Comparison of ENCODE assay signal across 10 cellular contexts in the genomic region with DNA sequence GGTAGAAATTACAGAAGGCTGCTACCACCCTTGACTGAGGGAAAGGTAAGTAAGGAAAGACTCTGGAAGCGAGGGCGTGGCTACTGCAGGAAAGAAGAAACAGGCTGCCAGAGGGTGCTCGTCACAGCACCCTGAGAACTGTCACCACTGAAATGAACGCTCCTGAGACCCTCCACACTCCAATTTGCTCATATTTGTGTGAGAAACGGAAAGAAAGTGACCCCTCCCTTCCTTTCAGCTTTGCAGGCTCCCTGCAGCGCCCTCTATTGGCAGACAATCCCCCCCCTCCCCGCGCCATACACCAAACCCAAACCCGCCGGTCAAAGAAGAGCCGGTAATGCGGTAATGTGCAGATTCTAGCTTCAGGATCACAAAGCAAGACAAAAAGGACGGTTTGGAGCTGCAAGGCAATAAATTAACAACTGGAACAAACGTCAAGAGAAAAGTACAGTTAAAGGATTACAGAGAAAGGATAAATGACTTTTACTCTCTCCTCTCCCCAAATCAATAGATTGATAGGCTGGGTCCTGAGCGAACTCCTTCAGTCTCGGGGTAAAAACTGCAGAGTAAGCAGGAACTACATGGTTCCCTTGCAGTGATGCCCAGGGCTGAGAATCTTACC. TPM values are rescaled to one million over a fixed set of nuclear protein-coding genes. Genes with fewer than 3 reads are reported as not detected.
DNase-seq lines count a peak whose midpoint lies in the region; ATAC-seq and TF ChIP-seq lines count a peak whose summit lies in the region.
"Had no signal": no experiment of that assay in that cellular context is flagged by ENCODE, and none has a peak within 500 bp of the region (broad histone marks: within the 10 kb centered on the region; RNA-seq: fewer than 3 reads in every experiment).

No MANE protein-coding gene starts in this region.

- H3K9me3 Mint-ChIP-seq in endodermal cell (no peaks in the 10 kb centered on the region), memory B cell (no peaks in the 10 kb centered on the region)
- H3K9me3 Mint-ChIP-seq: activated T-cell treated with anti-CD3 and anti-CD28 coated beads, Interleukin-2, amount 50 U/mL, for 4 hours; CD8-positive, alpha-beta T cell had no signal

- CTCF ChIA-PET in SK-N-SH (lab: Yijun Ruan, JAX): interaction anchor here (0.5 to 3.6 kb wide), 23 partner anchors 9 to 342 kb away, joined by 3 to 24 read pairs (median 4); no protein-coding TSS in a partner anchor

- H3K4me2 ChIP-seq in SK-N-SH: no peak overlapping the region

- TF ChIP-seq EP300 in SK-N-SH (IDR thresholded peaks at IDR 0.05; ENCODE audit: borderline replicate concordance in 1 of 2, low read depth in 1 of 2, low read length in 1 of 2): no peak

- H3K27ac Mint-ChIP-seq in endodermal cell (no peak overlapping the region), memory B cell (no peak overlapping the region)
- H3K27ac Mint-ChIP-seq: CD8-positive, alpha-beta T cell had no signal

- ATAC-seq in memory B cell (ENCODE audit: low read depth) (peak; percentile 45), GM18520 (IDR thresholded peaks at IDR 0.05; ENCODE audit: unreplicated experiment) (no peak)
- ATAC-seq: CD8-positive, alpha-beta T cell had no signal

- H3K27me3 ChIP-seq in SK-N-SH (ENCODE audit: insufficient read depth): no peaks in the 10 kb centered on the region
- no peaks in the 10 kb centered on the region for H3K27me3 ChIP-seq in endodermal cell (ENCODE audit: control insufficient read depth, insufficient read depth, low read length, poor library complexity, severe bottlenecking)
- peaks cover 0 to 7% (median 0%) of the 10 kb centered on the region in 5 donors for H3K27me3 ChIP-seq in subcutaneous abdominal adipose tissue (ENCODE audit: control insufficient read depth in 5 of 5, insufficient read depth in 4 of 5, low read length in 5 of 5)

- H3K4me1 Mint-ChIP-seq in endodermal cell (peaks cover 15% of the 10 kb centered on the region), memory B cell (peaks cover 9% of the 10 kb centered on the region)

- POLR2A ChIA-PET in SK-N-SH (lab: Yijun Ruan, JAX): no interaction called here

- H4K20me1 ChIP-seq in SK-N-SH (ENCODE audit: insufficient read depth): no peaks in the 10 kb centered on the region

- H3F3A ChIP-seq in SK-N-SH (replicated peaks; ENCODE audit: insufficient read depth): no peaks in the 10 kb centered on the region

- WGBS in SK-N-SH (ENCODE audit: low lambda C conversion rate): 71% methylated on average over 16 of the region's 16 CpGs
- WGBS in endodermal cell (ENCODE audit: insufficient coverage in 1 of 2, insufficient read length in 1 of 2), 2 experiments: 42 to 56% methylated on average over 8 to 16 of the region's 16 CpGs

- peaks cover 3% of the 10 kb centered on the region; the same call in 1 of the 2 replicates for H3K79me2 ChIP-seq in SK-N-SH (ENCODE audit: insufficient read depth)

- TF ChIP-seq CTCF in SK-N-SH (IDR thresholded peaks at IDR 0.05) (peak; percentile 65), endodermal cell (conservative IDR thresholded peaks at IDR 0.05) (peak; percentile 90)

- no peak overlapping the region for H3K9ac ChIP-seq in SK-N-SH
- no peak overlapping the region for H3K9ac ChIP-seq in endodermal cell (ENCODE audit: extremely low read depth, low read length, poor library complexity, severe bottlenecking)
- H3K9ac ChIP-seq in subcutaneous abdominal adipose tissue (ENCODE audit: low read length in 5 of 5): peak overlapping the region in 2 of 5 donors; percentile 21 to 30

- DNase-seq in NCI-H82 (lab: John Stamatoyannopoulos, UW) (peak; percentile 9), NCI-H82 treated with DMSO at 0.1 percent for 48 hours (lab: John Stamatoyannopoulos, UW; ENCODE audit: unreplicated experiment) (no peak), SK-N-SH (peak; percentile 74), endodermal cell (peak; percentile 94), memory B cell (ENCODE audit: low spot score in 2 of 2) (peak in 1 of 2 donors; percentile 45), GM19238 (ENCODE audit: insufficient read length, low spot score) (no peak)
- DNase-seq: activated T-cell treated with anti-CD3 and anti-CD28 coated beads, Interleukin-2, amount 50 U/mL, for 4 hours had no signal

- no peak overlapping the region for H2AFZ ChIP-seq in SK-N-SH (ENCODE audit: low read depth)

- H3K27me3 Mint-ChIP-seq in endodermal cell (ENCODE audit: insufficient read depth) (no peaks in the 10 kb centered on the region), memory B cell (no peaks in the 10 kb centered on the region)

- H3K9me2 ChIP-seq in SK-N-SH: no peaks in the 10 kb centered on the region

- TF ChIP-seq RAD21 in SK-N-SH (IDR thresholded peaks at IDR 0.05; ENCODE audit: low read length): peak; percentile 55

- H3K9me3 ChIP-seq in SK-N-SH (no peaks in the 10 kb centered on the region), endodermal cell (ENCODE audit: control insufficient read depth, low read length) (peaks cover 7% of the 10 kb centered on the region), subcutaneous abdominal adipose tissue (ENCODE audit: control insufficient read depth in 5 of 5, low read length in 5 of 5) (no peaks in the 10 kb centered on the region)

- H3K4me3 ChIP-seq in SK-N-SH (ENCODE audit: low read depth in 2 of 2, low read length in 1 of 2) (peak overlapping the region in 1 of 2 experiments; percentile 33; a peak in 1 of 4 replicates), endodermal cell (ENCODE audit: low read length) (peak overlapping the region; percentile 28), subcutaneous abdominal adipose tissue (ENCODE audit: low read depth in 1 of 5, low read length in 5 of 5) (peak overlapping the region; percentile 23 to 62 (median 50))

- H3K36me3 ChIP-seq in SK-N-SH (replicated peaks in 1 of 2; ENCODE audit: control insufficient read depth in 1 of 2, insufficient read depth in 2 of 2, low read length in 1 of 2) (peaks cover 0 to 29% of the 10 kb centered on the region in 2 experiments), endodermal cell (ENCODE audit: control insufficient read depth, insufficient read depth, low read length) (no peaks in the 10 kb centered on the region), subcutaneous abdominal adipose tissue (ENCODE audit: control insufficient read depth in 5 of 5, insufficient read depth in 5 of 5, low read length in 5 of 5) (no peaks in the 10 kb centered on the region)

- H3K27ac ChIP-seq in SK-N-SH (ENCODE audit: low read depth in 2 of 2, low read length in 1 of 2) (no peak overlapping the region), endodermal cell (ENCODE audit: low read depth, low read length) (no peak overlapping the region), subcutaneous abdominal adipose tissue (ENCODE audit: low read depth, low read length) (no peak overlapping the region)

- H3K4me1 ChIP-seq in SK-N-SH (ENCODE audit: control insufficient read depth in 1 of 2, insufficient read depth in 2 of 2, low read depth in 1 of 2, low read length in 1 of 2): no peaks in the 10 kb centered on the region
- H3K4me1 ChIP-seq in endodermal cell (ENCODE audit: control insufficient read depth, insufficient read depth, low read length): peaks cover 4% of the 10 kb centered on the region
- H3K4me1 ChIP-seq in subcutaneous abdominal adipose tissue (ENCODE audit: control insufficient read depth in 5 of 5, insufficient read depth in 5 of 5, low read length in 5 of 5): peaks cover 0 to 10% (median 7%) of the 10 kb centered on the region in 5 donors

- peaks cover 30% of the 10 kb centered on the region for H3K36me3 Mint-ChIP-seq in endodermal cell (ENCODE audit: low read depth)
- no peaks in the 10 kb centered on the region for H3K36me3 Mint-ChIP-seq in memory B cell
- H3K36me3 Mint-ChIP-seq: CD8-positive, alpha-beta T cell had no signal

- peak overlapping the region; percentile 39 for H3K4me3 Mint-ChIP-seq in endodermal cell
- H3K4me3 Mint-ChIP-seq in memory B cell: peak overlapping the region; percentile 36
- H3K4me3 Mint-ChIP-seq: activated T-cell treated with anti-CD3 and anti-CD28 coated beads, Interleukin-2, amount 50 U/mL, for 4 hours; CD8-positive, alpha-beta T cell had no signal

TF ChIP-seq in SK-N-SH, 30 proteins besides CTCF, POLR2A, EP300 and RAD21:
- TF ChIP-seq, protein P1, sequence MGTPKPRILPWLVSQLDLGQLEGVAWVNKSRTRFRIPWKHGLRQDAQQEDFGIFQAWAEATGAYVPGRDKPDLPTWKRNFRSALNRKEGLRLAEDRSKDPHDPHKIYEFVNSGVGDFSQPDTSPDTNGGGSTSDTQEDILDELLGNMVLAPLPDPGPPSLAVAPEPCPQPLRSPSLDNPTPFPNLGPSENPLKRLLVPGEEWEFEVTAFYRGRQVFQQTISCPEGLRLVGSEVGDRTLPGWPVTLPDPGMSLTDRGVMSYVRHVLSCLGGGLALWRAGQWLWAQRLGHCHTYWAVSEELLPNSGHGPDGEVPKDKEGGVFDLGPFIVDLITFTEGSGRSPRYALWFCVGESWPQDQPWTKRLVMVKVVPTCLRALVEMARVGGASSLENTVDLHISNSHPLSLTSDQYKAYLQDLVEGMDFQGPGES (IDR thresholded peaks at IDR 0.05; ENCODE audit: low read depth, low read length): no peak
- TF ChIP-seq JUND (IDR thresholded peaks at IDR 0.05) (no peak), TAF1 (IDR thresholded peaks at IDR 0.05; ENCODE audit: borderline replicate concordance, low read depth, low read length) (no peak), POLR2AphosphoS5 (IDR thresholded peaks at IDR 0.05; ENCODE audit: low read depth, low read length) (no peak), TCF12 (IDR thresholded peaks at IDR 0.05) (no peak)

RNA-seq across cellular contexts. Expression of a gene that starts 47.7 kb away (rescaled TPM):
- 14.7 and 16.6 TPM in 2 replicates for polyA plus RNA-seq in SK-N-SH (2012; rRNA removed)
- polyA plus RNA-seq in SK-N-SH (2012; cell fraction: cytosol; rRNA removed): 20.5 and 21.4 TPM in 2 replicates
- 5.5 and 9.3 TPM in 2 replicates for polyA plus RNA-seq in SK-N-SH (2012; cell fraction: nucleus; rRNA removed)
- total RNA-seq in endodermal cell: 10 to 100 TPM; 30.5 to 54.2 TPM
- 4.3 TPM for polyA plus RNA-seq in endodermal cell (2013, experiment 1 of 2)
- polyA plus RNA-seq in endodermal cell (2013, experiment 2 of 2): 5.1 TPM
- total RNA-seq: CD8-positive, alpha-beta T cell had no signal

Comparison
In these comparisons a context has a peak if more than half of its experiments do, and no peak if none do; other contexts are left out.
1. DNase-seq: peak in NCI-H82 (single experiment), SK-N-SH (single experiment) and endodermal cell (single experiment); none in NCI-H82 treated with DMSO at 0.1 percent for 48 hours (single experiment) and GM19238 (single experiment).